ENCODE assay signal across 10 cellular contexts in genomic region chr2:120774557-120775160, GRCh38.
"Had no signal": no experiment of that assay in that cellular context is flagged by ENCODE, and none has a peak within 500 bp of the region (broad histone marks: within the 10 kb centered on the region; RNA-seq: fewer than 3 reads in every experiment).

No MANE protein-coding gene starts in this region.

- DNase-seq: activated CD4-positive, alpha-beta T cell treated with anti-CD3 and anti-CD28 coated beads, Interleukin-2, amount 50 U/mL, for 1 hour; activated naive CD4-positive, alpha-beta T cell; activated naive CD8-positive, alpha-beta T cell treated with anti-CD3 and anti-CD28 coated beads, Interleukin-2, amount 10 ng/mL, durations not matched to agents 7 days and 5 days; activated T-cell treated with anti-CD3 and anti-CD28 coated beads for 4 hours; dorsolateral prefrontal cortex; islet precursor cell; stimulated activated CD4-positive, alpha-beta T cell treated with anti-CD3 and anti-CD28 coated beads, Interleukin-12 subunit alpha, Interleukin-12 subunit beta, amount 100 ng/mL, for 4 hours; stimulated activated CD4-positive, alpha-beta T cell treated with anti-CD3 and anti-CD28 coated beads, Interleukin-2, amount 100 ng/mL, for 24 hours; T-helper 9 cell had no signal

- H3K4me1 Mint-ChIP-seq: activated naive CD8-positive, alpha-beta T cell treated with anti-CD3 and anti-CD28 coated beads, Interleukin-2, amount 10 ng/mL, durations not matched to agents 7 days and 5 days; stimulated activated effector memory CD8-positive, alpha-beta T cell treated with anti-CD3 and anti-CD28 coated beads, Interleukin-12 subunit alpha, Interleukin-12 subunit beta, amount 100 ng/mL, for 72 hours had no signal

- H3K36me3 Mint-ChIP-seq: activated naive CD8-positive, alpha-beta T cell treated with anti-CD3 and anti-CD28 coated beads, Interleukin-2, amount 10 ng/mL, durations not matched to agents 7 days and 5 days; stimulated activated effector memory CD8-positive, alpha-beta T cell treated with anti-CD3 and anti-CD28 coated beads, Interleukin-12 subunit alpha, Interleukin-12 subunit beta, amount 100 ng/mL, for 72 hours had no signal

- H3K4me3 Mint-ChIP-seq: activated naive CD8-positive, alpha-beta T cell treated with anti-CD3 and anti-CD28 coated beads, Interleukin-2, amount 10 ng/mL, durations not matched to agents 7 days and 5 days; stimulated activated effector memory CD8-positive, alpha-beta T cell treated with anti-CD3 and anti-CD28 coated beads, Interleukin-12 subunit alpha, Interleukin-12 subunit beta, amount 100 ng/mL, for 72 hours had no signal

- H3K27ac Mint-ChIP-seq: activated naive CD8-positive, alpha-beta T cell treated with anti-CD3 and anti-CD28 coated beads, Interleukin-2, amount 10 ng/mL, durations not matched to agents 7 days and 5 days; stimulated activated effector memory CD8-positive, alpha-beta T cell treated with anti-CD3 and anti-CD28 coated beads, Interleukin-12 subunit alpha, Interleukin-12 subunit beta, amount 100 ng/mL, for 72 hours had no signal

- H3K9me3 Mint-ChIP-seq: activated naive CD8-positive, alpha-beta T cell treated with anti-CD3 and anti-CD28 coated beads, Interleukin-2, amount 10 ng/mL, durations not matched to agents 7 days and 5 days; stimulated activated effector memory CD8-positive, alpha-beta T cell treated with anti-CD3 and anti-CD28 coated beads, Interleukin-12 subunit alpha, Interleukin-12 subunit beta, amount 100 ng/mL, for 72 hours had no signal

- H3K27me3 Mint-ChIP-seq: activated naive CD8-positive, alpha-beta T cell treated with anti-CD3 and anti-CD28 coated beads, Interleukin-2, amount 10 ng/mL, durations not matched to agents 7 days and 5 days had no signal
